9 cellular contexts compared by ENCODE assay signal in the genomic region with DNA sequence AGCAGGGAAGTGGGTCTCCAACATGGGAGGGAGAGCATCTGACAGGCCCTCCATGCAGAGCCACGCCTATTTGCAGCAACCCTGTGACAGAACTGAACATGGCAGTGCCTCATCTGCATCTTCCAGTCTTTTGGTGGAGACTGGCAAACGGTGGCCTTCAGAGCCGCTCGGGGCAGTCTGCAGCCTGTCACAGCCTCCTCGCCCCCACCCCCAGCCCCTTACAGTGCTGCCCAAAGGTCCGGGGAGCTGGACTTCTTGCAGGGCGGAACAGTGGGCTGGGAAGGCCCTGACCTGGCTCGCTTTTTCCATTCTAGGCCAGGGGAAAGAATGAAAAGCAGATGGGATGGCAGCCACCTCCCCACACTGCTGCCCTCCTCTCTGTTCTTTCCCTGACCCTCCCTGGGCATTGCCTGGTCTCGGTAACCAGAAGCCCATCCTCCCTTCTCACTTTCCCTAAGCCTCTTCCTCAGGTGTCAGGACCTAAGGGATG. TPM values are rescaled to one million over a fixed set of nuclear protein-coding genes. Genes with fewer than 3 reads are reported as not detected.
DNase-seq lines count a peak whose midpoint lies in the region; FAIRE-seq and TF ChIP-seq lines count a peak whose summit lies in the region.
"Had no signal": no experiment of that assay in that cellular context is flagged by ENCODE, and none has a peak within 500 bp of the region (broad histone marks: within the 10 kb centered on the region; RNA-seq: fewer than 3 reads in every experiment).

No MANE protein-coding gene starts in this region.

- POLR2A ChIA-PET in activated CD4-positive, alpha-beta memory T cell treated with anti-CD3 and anti-CD28 coated beads, Interleukin-2, amount 10 ng/mL, durations not matched to agents 7 days and 5 days (lab: Charles Lee): interaction anchor here (0.8 to 4.3 kb wide), 4 partner anchors 7 to 140 kb away, joined by 3 to 129 read pairs (median 13); partner anchors contain the start of gene DACT3

- peak; percentile 31 for FAIRE-seq in GM19239 (lab: Jason Lieb, UNC)

- 65 to 88% (median 83%) methylated on average over 9 of the region's 9 CpGs for WGBS in spleen, 5 donors

- H3K27me3 ChIP-seq in left ventricle myocardium inferior (ENCODE audit: low read depth) (no peaks in the 10 kb centered on the region), spleen (replicated peaks in 1 of 7) (no peaks in the 10 kb centered on the region)

- peaks cover 31% of the 10 kb centered on the region for H3K36me3 ChIP-seq in left ventricle myocardium inferior
- H3K36me3 ChIP-seq in spleen: peaks cover 4 to 45% (median 34%) of the 10 kb centered on the region in 6 donors

- H3K4me3 ChIP-seq in left ventricle myocardium inferior (peak overlapping the region; percentile 100), spleen (peak overlapping the region in 3 of 8 donors; percentile 2 to 98 (median 95))

- peak overlapping the region; percentile 100 for H3K4me3 Mint-ChIP-seq in activated CD4-positive, alpha-beta memory T cell treated with anti-CD3 and anti-CD28 coated beads, Interleukin-2, amount 10 ng/mL, durations not matched to agents 7 days and 5 days

- H3K4me1 ChIP-seq in left ventricle myocardium inferior: peaks cover 67% of the 10 kb centered on the region
- peaks cover 21 to 68% (median 42%) of the 10 kb centered on the region in 6 donors for H3K4me1 ChIP-seq in spleen

- peaks cover 2% of the 10 kb centered on the region for H3K27me3 Mint-ChIP-seq in activated CD4-positive, alpha-beta memory T cell treated with anti-CD3 and anti-CD28 coated beads, Interleukin-2, amount 10 ng/mL, durations not matched to agents 7 days and 5 days

- peaks cover 7% of the 10 kb centered on the region for H3K9me3 Mint-ChIP-seq in activated CD4-positive, alpha-beta memory T cell treated with anti-CD3 and anti-CD28 coated beads, Interleukin-2, amount 10 ng/mL, durations not matched to agents 7 days and 5 days

- peaks cover 65% of the 10 kb centered on the region for H3K36me3 Mint-ChIP-seq in activated CD4-positive, alpha-beta memory T cell treated with anti-CD3 and anti-CD28 coated beads, Interleukin-2, amount 10 ng/mL, durations not matched to agents 7 days and 5 days (ENCODE audit: low read depth)

- H3K4me1 Mint-ChIP-seq in activated CD4-positive, alpha-beta memory T cell treated with anti-CD3 and anti-CD28 coated beads, Interleukin-2, amount 10 ng/mL, durations not matched to agents 7 days and 5 days: peaks cover 52% of the 10 kb centered on the region

- TF ChIP-seq POLR2A in spleen (IDR thresholded peaks at IDR 0.05): no peak

- TF ChIP-seq CTCF in left ventricle myocardium inferior (IDR thresholded peaks at IDR 0.05; ENCODE audit: borderline replicate concordance) (no peak), spleen (IDR thresholded peaks at IDR 0.05 in 8 of 11, conservative IDR thresholded peaks at IDR 0.05 in 3 of 11) (no peak)

- H3K27ac Mint-ChIP-seq in activated CD4-positive, alpha-beta memory T cell treated with anti-CD3 and anti-CD28 coated beads, Interleukin-2, amount 10 ng/mL, durations not matched to agents 7 days and 5 days: peak overlapping the region; percentile 100

- H3K9me3 ChIP-seq in left ventricle myocardium inferior (replicated peaks): peaks cover 7% of the 10 kb centered on the region
- peaks cover 0 to 7% (median 5%) of the 10 kb centered on the region in 8 donors for H3K9me3 ChIP-seq in spleen

- intact Hi-C loops in left ventricle myocardium inferior (cut with micrococcal nuclease) (no loop called here), spleen (cut with DNase I; ENCODE audit: low total_unique reads) (no loop called here), posterior vena cava (cut with DNase I) (loop anchor here in 1 of 2 donors (10.0 kb wide), 1 partner anchor 131 kb away; no protein-coding TSS in a partner anchor)

- H3K27ac ChIP-seq in left ventricle myocardium inferior (replicated peaks) (peak overlapping the region; percentile 98), spleen (peak overlapping the region in 5 of 8 donors; percentile 63 to 99 (median 99))

- CTCF ChIA-PET in activated CD4-positive, alpha-beta memory T cell treated with anti-CD3 and anti-CD28 coated beads, Interleukin-2, amount 10 ng/mL, durations not matched to agents 7 days and 5 days (lab: Charles Lee): interaction anchor here (7.5 kb wide), 1 partner anchor 10 kb away, joined by 99 read pairs; no protein-coding TSS in a partner anchor

- DNase-seq in GM19239 (ENCODE audit: insufficient read length, low spot score) (no peak), left ventricle myocardium inferior (no peak), spleen (peak; percentile 63), SK-N-DZ (ENCODE audit: low spot score) (no peak), posterior vena cava (ENCODE audit: low spot score) (no peak), midbrain (lab: John Stamatoyannopoulos, UW) (no peak)
- DNase-seq in activated CD4-positive, alpha-beta memory T cell treated with anti-CD3 and anti-CD28 coated beads, Interleukin-2, amount 10 ng/mL, durations not matched to agents 7 days and 5 days: peak; percentile 15
- no peak for DNase-seq in stimulated activated CD4-positive, alpha-beta T cell treated with anti-CD3 and anti-CD28 coated beads, Interleukin-1b, Interleukin-23, amount 100 ng/mL, for 48 hours

RNA-seq across cellular contexts. Expression of gene CALM3, which starts 2.7 kb away (rescaled TPM):
- 100 to 1,000 TPM; 446 to 465 TPM for total RNA-seq in activated CD4-positive, alpha-beta memory T cell treated with anti-CD3 and anti-CD28 coated beads, Interleukin-2, amount 10 ng/mL, durations not matched to agents 7 days and 5 days
- total RNA-seq in left ventricle myocardium inferior (294 TPM), spleen (100 to 1,000 TPM; 121 to 197 (median 143) TPM), posterior vena cava (100 to 1,000 TPM; 182 to 244 TPM)
- 100 to 1,000 TPM in 2 of 3 donors, 10 to 100 TPM in 1; 78.1 to 167 (median 111) TPM for polyA plus RNA-seq in spleen
- polyA plus RNA-seq in SK-N-DZ (2014; cell fraction: cytosol; rRNA removed): 185 and 254 TPM in 2 replicates
- polyA plus RNA-seq in SK-N-DZ (2014; cell fraction: nucleus; rRNA removed): 86.7 and 103 TPM in 2 replicates

RNA-seq across cellular contexts. Expression of gene PTGIR, which starts 21.1 kb away (rescaled TPM):
- total RNA-seq in activated CD4-positive, alpha-beta memory T cell treated with anti-CD3 and anti-CD28 coated beads, Interleukin-2, amount 10 ng/mL, durations not matched to agents 7 days and 5 days: 1 to 10 TPM; 5.3 to 5.6 TPM
- total RNA-seq in left ventricle myocardium inferior (3.7 TPM), spleen (10 to 100 TPM in 3 of 7 donors, 1 to 10 TPM in 4; 5.4 to 18.6 (median 8.6) TPM), posterior vena cava (10 to 100 TPM; 17.3 to 29.8 TPM)
- polyA plus RNA-seq in spleen: 1 to 10 TPM; 5.7 to 9.1 (median 5.9) TPM
- polyA plus RNA-seq in SK-N-DZ (2014; cell fraction: cytosol; rRNA removed): 0.15 and 0.72 TPM in 2 replicates
- 0.50 and 0.57 TPM in 2 replicates for polyA plus RNA-seq in SK-N-DZ (2014; cell fraction: nucleus; rRNA removed)

RNA-seq across cellular contexts. Expression of gene GNG8, which starts 32.2 kb away (rescaled TPM):
- total RNA-seq in activated CD4-positive, alpha-beta memory T cell treated with anti-CD3 and anti-CD28 coated beads, Interleukin-2, amount 10 ng/mL, durations not matched to agents 7 days and 5 days: 1 to 10 TPM; 3.1 to 3.4 TPM
- not detected for total RNA-seq in left ventricle myocardium inferior
- total RNA-seq in spleen: not detected
- polyA plus RNA-seq in spleen: not detected
- not detected in 2 replicates for polyA plus RNA-seq in SK-N-DZ (2014; cell fraction: cytosol; rRNA removed)
- not detected in 2 replicates for polyA plus RNA-seq in SK-N-DZ (2014; cell fraction: nucleus; rRNA removed)
- total RNA-seq in posterior vena cava: not detected
- total RNA-seq: glomerular endothelial cell had no signal

RNA-seq across cellular contexts. Expression of gene DACT3, which starts 57.2 kb away (rescaled TPM):
- total RNA-seq in activated CD4-positive, alpha-beta memory T cell treated with anti-CD3 and anti-CD28 coated beads, Interleukin-2, amount 10 ng/mL, durations not matched to agents 7 days and 5 days: under 1 TPM; 0.15 to 0.20 TPM
- total RNA-seq in left ventricle myocardium inferior (18.3 TPM), spleen (10 to 100 TPM in 1 of 7 donors, 1 to 10 TPM in 6; 4.9 to 10.4 (median 6.1) TPM), posterior vena cava (100 to 1,000 TPM in 1 of 2 donors, 10 to 100 TPM in 1; 72.0 to 122 TPM)
- 1 to 10 TPM; 1.6 to 4.1 (median 3.2) TPM for polyA plus RNA-seq in spleen
- polyA plus RNA-seq in SK-N-DZ (2014; cell fraction: cytosol; rRNA removed): 3.1 and 6.6 TPM in 2 replicates
- 3.2 and 5.7 TPM in 2 replicates for polyA plus RNA-seq in SK-N-DZ (2014; cell fraction: nucleus; rRNA removed)

Comparison
In these comparisons a context has a peak if more than half of its experiments do, and no peak if none do; other contexts are left out.
1. DNase-seq: peak in activated CD4-positive, alpha-beta memory T cell treated with anti-CD3 and anti-CD28 coated beads, Interleukin-2, amount 10 ng/mL, durations not matched to agents 7 days and 5 days (single experiment) and spleen (single experiment); none in GM19239 (single experiment), left ventricle myocardium inferior (single experiment), SK-N-DZ (single experiment), stimulated activated CD4-positive, alpha-beta T cell treated with anti-CD3 and anti-CD28 coated beads, Interleukin-1b, Interleukin-23, amount 100 ng/mL, for 48 hours (single experiment), posterior vena cava (single experiment) and midbrain (single experiment).